ENCODE assay signal across 29 cellular contexts in the genomic region with DNA sequence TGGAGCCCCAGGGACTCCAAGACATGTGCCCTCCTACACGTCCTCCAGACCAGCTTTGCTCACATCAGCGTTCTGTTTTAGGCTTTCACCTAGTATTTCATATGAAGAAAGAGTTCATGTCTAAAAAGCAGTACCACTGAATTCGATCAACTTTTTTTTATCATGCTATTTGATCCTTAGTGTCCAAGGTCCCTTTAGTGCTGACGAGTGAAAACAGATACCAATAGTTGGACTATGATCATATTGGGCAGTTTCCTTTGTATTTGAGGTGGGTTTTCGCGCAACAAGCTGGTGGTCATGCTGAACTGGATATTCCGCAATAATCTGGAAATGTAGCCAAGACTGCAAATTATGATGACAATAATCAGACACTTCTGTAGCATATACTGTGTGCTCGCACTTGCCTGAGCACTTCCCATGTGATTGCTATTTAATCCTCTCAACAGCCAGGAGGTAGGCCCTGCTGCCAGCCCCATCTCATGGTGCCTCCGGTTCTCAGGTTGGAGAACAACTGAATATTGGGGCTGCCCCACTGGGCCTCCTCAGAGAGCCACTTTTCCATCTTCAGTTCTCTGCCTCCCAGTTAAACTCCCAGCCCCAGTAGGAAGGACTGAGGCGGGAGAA.
"Had no signal": no experiment of that assay in that cellular context is flagged by ENCODE, and none has a peak within 500 bp of the region (broad histone marks: within the 10 kb centered on the region; RNA-seq: fewer than 3 reads in every experiment).

No MANE protein-coding gene starts in this region.

- H3K9me3 ChIP-seq: SJSA1 had no signal

- H3K27ac ChIP-seq: brain microvascular endothelial cell, SJSA1 had no signal

- H3K9me3 Mint-ChIP-seq: activated CD4-positive, alpha-beta memory T cell treated with anti-CD3 and anti-CD28 coated beads for 36 hours; activated CD4-positive, alpha-beta T cell treated with anti-CD3 and anti-CD28 coated beads, Interleukin-2, amount 10 ng/mL, durations not matched to agents 7 days and 5 days; activated naive CD4-positive, alpha-beta T cell treated with anti-CD3 and anti-CD28 coated beads for 36 hours; activated T-cell treated with anti-CD3 and anti-CD28 coated beads, Interleukin-2, amount 50 U/mL, for 4 hours; T-helper 1 cell treated with Interleukin-12 subunit alpha and Interleukin-12 subunit beta and Interleukin-4 antibody, amounts not matched to agents 30 μg/mL and 1 μg/mL, for 36 hours had no signal

- H3K4me1 Mint-ChIP-seq: activated CD4-positive, alpha-beta T cell treated with anti-CD3 and anti-CD28 coated beads, Interleukin-2, amount 10 ng/mL, durations not matched to agents 7 days and 5 days had no signal

- DNase-seq: activated CD4-positive, alpha-beta memory T cell treated with anti-CD3 and anti-CD28 coated beads for 36 hours; activated CD4-positive, alpha-beta T cell treated with anti-CD3 and anti-CD28 coated beads, Interleukin-2, amount 10 ng/mL, durations not matched to agents 7 days and 5 days; activated CD4-positive, CD25-positive, alpha-beta regulatory T cell; activated CD8-positive, alpha-beta memory T cell treated with anti-CD3 and anti-CD28 coated beads for 24 hours; activated effector memory CD4-positive, alpha-beta T cell treated with anti-CD3 and anti-CD28 coated beads, Interleukin-2, amount 50 U/mL, for 16 hours; activated naive CD4-positive, alpha-beta T cell treated with anti-CD3 and anti-CD28 coated beads for 36 hours; activated T-cell treated with anti-CD3 and anti-CD28 coated beads, Interleukin-2, amount 50 U/mL, for 4 hours; amygdala; brain microvascular endothelial cell; Karpas-422; MM.1S; NCI-H1105; NCI-H1436; NCI-H1694 treated with DMSO at 0.1 percent for 48 hours; NCI-H2029 treated with DMSO at 0.1 percent for 48 hours; NCI-H510A treated with DMSO at 0.1 percent for 48 hours; NCI-H69; NK-92 treated with Interleukin-12 subunit alpha and Interleukin-12 subunit beta, amount 100 ng/mL, for 24 hours; OCI-M1; RPMI8226; SHP77; SW 1271; T-helper 9 cell had no signal

- H3K27me3 ChIP-seq: brain microvascular endothelial cell, SJSA1 had no signal

- H3K36me3 ChIP-seq: brain microvascular endothelial cell, SJSA1 had no signal

- H3K4me3 ChIP-seq: K562, SJSA1 had no signal

- H3K27ac Mint-ChIP-seq: activated CD4-positive, alpha-beta memory T cell treated with anti-CD3 and anti-CD28 coated beads for 36 hours; activated CD4-positive, alpha-beta T cell treated with anti-CD3 and anti-CD28 coated beads, Interleukin-2, amount 10 ng/mL, durations not matched to agents 7 days and 5 days; activated naive CD4-positive, alpha-beta T cell treated with anti-CD3 and anti-CD28 coated beads for 36 hours; activated naive CD8-positive, alpha-beta T cell; T-helper 1 cell treated with Interleukin-12 subunit alpha and Interleukin-12 subunit beta and Interleukin-4 antibody, amounts not matched to agents 30 μg/mL and 1 μg/mL, for 36 hours had no signal

- ATAC-seq: activated T-cell treated with anti-CD3 and anti-CD28 coated beads, Interleukin-2, amount 50 U/mL, for 4 hours; K562; Panc1; SK-N-SH treated with all-trans-retinoic acid at 6 μM for 48 hours had no signal

- H3K36me3 Mint-ChIP-seq: activated CD4-positive, alpha-beta memory T cell treated with anti-CD3 and anti-CD28 coated beads for 36 hours; activated naive CD8-positive, alpha-beta T cell had no signal

- H3K27me3 Mint-ChIP-seq: activated CD4-positive, alpha-beta memory T cell treated with anti-CD3 and anti-CD28 coated beads for 36 hours had no signal

- H3K4me3 Mint-ChIP-seq: activated CD4-positive, alpha-beta memory T cell treated with anti-CD3 and anti-CD28 coated beads for 36 hours; activated CD4-positive, alpha-beta T cell treated with anti-CD3 and anti-CD28 coated beads, Interleukin-2, amount 10 ng/mL, durations not matched to agents 7 days and 5 days; activated naive CD4-positive, alpha-beta T cell treated with anti-CD3 and anti-CD28 coated beads for 36 hours; activated naive CD8-positive, alpha-beta T cell; activated T-cell treated with anti-CD3 and anti-CD28 coated beads, Interleukin-2, amount 50 U/mL, for 4 hours; T-helper 1 cell treated with Interleukin-12 subunit alpha and Interleukin-12 subunit beta and Interleukin-4 antibody, amounts not matched to agents 30 μg/mL and 1 μg/mL, for 36 hours had no signal
